Comparison of ENCODE assay signal across 19 cellular contexts in genomic region chr20:38297916-38298674, GRCh38. TPM values are rescaled to one million over a fixed set of nuclear protein-coding genes. Genes with fewer than 3 reads are reported as not detected.
DNase-seq lines count a peak whose midpoint lies in the region; TF ChIP-seq lines count a peak whose summit lies in the region.
"Had no signal": no experiment of that assay in that cellular context is flagged by ENCODE, and none has a peak within 500 bp of the region (broad histone marks: within the 10 kb centered on the region; RNA-seq: fewer than 3 reads in every experiment).

No MANE protein-coding gene starts in this region.

- peaks cover 18% of the 10 kb centered on the region for H3K27me3 Mint-ChIP-seq in activated T-helper 2 cell treated with anti-CD3 and anti-CD28 coated beads, Interferon-gamma antibody, Interleukin-2, Interleukin-4, amounts not matched to agents 10 μg/mL and 5 μg/mL and 100 μg/mL, durations not matched to agents 14 hours and 24 hours and 36 hours (ENCODE audit: low read depth)

- no peaks in the 10 kb centered on the region for H3K36me3 Mint-ChIP-seq in activated T-helper 2 cell treated with anti-CD3 and anti-CD28 coated beads, Interferon-gamma antibody, Interleukin-2, Interleukin-4, amounts not matched to agents 10 μg/mL and 5 μg/mL and 100 μg/mL, durations not matched to agents 14 hours and 24 hours and 36 hours (ENCODE audit: low read depth)
- H3K36me3 Mint-ChIP-seq: activated naive CD4-positive, alpha-beta T cell treated with anti-CD3 and anti-CD28 coated beads, Interleukin-2, amount 50 U/mL, for 72 hours; stimulated activated effector memory CD8-positive, alpha-beta T cell treated with anti-CD3 and anti-CD28 coated beads, Interleukin-12 subunit alpha, Interleukin-12 subunit beta, amount 100 ng/mL, for 72 hours had no signal

- TF ChIP-seq RAD21 in liver (IDR thresholded peaks at IDR 0.05): no peak

- no peak overlapping the region for H3K27ac Mint-ChIP-seq in activated T-helper 2 cell treated with anti-CD3 and anti-CD28 coated beads, Interferon-gamma antibody, Interleukin-2, Interleukin-4, amounts not matched to agents 10 μg/mL and 5 μg/mL and 100 μg/mL, durations not matched to agents 14 hours and 24 hours and 36 hours
- H3K27ac Mint-ChIP-seq: activated B cell treated with CpG ODN at 0.5 μM for 24 hours; activated naive CD4-positive, alpha-beta T cell treated with anti-CD3 and anti-CD28 coated beads, Interleukin-2, amount 50 U/mL, for 72 hours; stimulated activated effector memory CD8-positive, alpha-beta T cell treated with anti-CD3 and anti-CD28 coated beads, Interleukin-12 subunit alpha, Interleukin-12 subunit beta, amount 100 ng/mL, for 72 hours had no signal

- no peak overlapping the region for H3K27ac ChIP-seq in ACC112 (ENCODE audit: low read depth, low read length)
- peak overlapping the region; percentile 84 to 88 for H3K27ac ChIP-seq in ascending aorta
- H3K27ac ChIP-seq in liver (ENCODE audit: low read depth in 1 of 2, low read length in 2 of 2): peak overlapping the region; percentile 52 to 72
- peak overlapping the region; percentile 84 for H3K27ac ChIP-seq in skeletal muscle tissue (ENCODE audit: low read depth, low read length)
- H3K27ac ChIP-seq: PC-9 had no signal

- TF ChIP-seq CTCF in ascending aorta (IDR thresholded peaks at IDR 0.05) (no peak), liver (IDR thresholded peaks at IDR 0.05; ENCODE audit: low read depth, low read length, missing input control) (no peak)

- H3K9me3 ChIP-seq in ascending aorta: no peaks in the 10 kb centered on the region
- no peaks in the 10 kb centered on the region for H3K9me3 ChIP-seq in liver (ENCODE audit: control insufficient read depth in 4 of 4, low read length in 3 of 4)
- H3K9me3 ChIP-seq in skeletal muscle tissue (ENCODE audit: control insufficient read depth in 3 of 3, low read length in 3 of 3): no peaks in the 10 kb centered on the region

- DNase-seq in ascending aorta (ENCODE audit: low spot score in 2 of 2): no peak
- no peak for DNase-seq in activated T-helper 2 cell treated with anti-CD3 and anti-CD28 coated beads, Interferon-gamma antibody, Interleukin-2, Interleukin-4, amounts not matched to agents 10 μg/mL and 5 μg/mL and 100 μg/mL, durations not matched to agents 14 hours and 24 hours and 36 hours (ENCODE audit: low spot score)
- no peak for DNase-seq in hippocampal formation (lab: John Stamatoyannopoulos, UW)
- no peak for DNase-seq in kidney tubule cell (ENCODE audit: low spot score)
- no peak for DNase-seq in stimulated activated CD4-positive, alpha-beta T cell treated with anti-CD3 and anti-CD28 coated beads, Interleukin-4, amount 100 ng/mL, for 24 hours
- DNase-seq: activated B cell treated with CpG ODN at 0.5 μM for 24 hours; cerebellar nuclear complex; NCI-H2029; NCI-H526 treated with DMSO at 0.1 percent for 48 hours; PC-9; stimulated activated CD4-positive, alpha-beta T cell treated with anti-CD3 and anti-CD28 coated beads, Interleukin-4, amount 100 ng/mL, for 1 hour had no signal

- no peaks in the 10 kb centered on the region for H3K4me1 Mint-ChIP-seq in activated T-helper 2 cell treated with anti-CD3 and anti-CD28 coated beads, Interferon-gamma antibody, Interleukin-2, Interleukin-4, amounts not matched to agents 10 μg/mL and 5 μg/mL and 100 μg/mL, durations not matched to agents 14 hours and 24 hours and 36 hours (ENCODE audit: low read depth)
- H3K4me1 Mint-ChIP-seq: activated B cell treated with CpG ODN at 0.5 μM for 24 hours had no signal

- intact Hi-C loops in ascending aorta (cut with DNase I): loop anchor here (5.0 to 10.0 kb wide), 2 partner anchors 51 to 243 kb away; no protein-coding TSS in a partner anchor
- intact Hi-C loops in activated T-helper 2 cell treated with anti-CD3 and anti-CD28 coated beads, Interferon-gamma antibody, Interleukin-2, Interleukin-4, amounts not matched to agents 10 μg/mL and 5 μg/mL and 100 μg/mL, durations not matched to agents 14 hours and 24 hours and 36 hours (cut with micrococcal nuclease): no loop called here

- H3K4me1 ChIP-seq in ACC112 (ENCODE audit: control insufficient read depth, insufficient read depth, low read length, unreplicated experiment): peaks cover 6% of the 10 kb centered on the region
- peaks cover 5 to 10% of the 10 kb centered on the region in 2 donors for H3K4me1 ChIP-seq in ascending aorta
- peaks cover 0 to 14% (median 7%) of the 10 kb centered on the region in 4 donors for H3K4me1 ChIP-seq in liver (ENCODE audit: control insufficient read depth in 4 of 4, insufficient read depth in 4 of 4, low read length in 3 of 4)
- peaks cover 2 to 9% (median 8%) of the 10 kb centered on the region in 3 donors for H3K4me1 ChIP-seq in skeletal muscle tissue (ENCODE audit: control insufficient read depth in 3 of 3, insufficient read depth in 3 of 3, low read length in 3 of 3)

- H3K9ac ChIP-seq in liver (ENCODE audit: low read depth in 1 of 2, low read length in 2 of 2) (no peak overlapping the region), skeletal muscle tissue (ENCODE audit: low read depth in 1 of 3, low read length in 3 of 3) (peak overlapping the region; percentile 57 to 83 (median 76))

- H3K79me2 ChIP-seq in ACC112 (ENCODE audit: control insufficient read depth, insufficient read depth, low read length, unreplicated experiment): no peaks in the 10 kb centered on the region

- peak overlapping the region; percentile 29 for H2AFZ ChIP-seq in ACC112 (ENCODE audit: low read length, unreplicated experiment)
- H2AFZ ChIP-seq: PC-9 had no signal

- 94% methylated on average over 7 of the region's 7 CpGs for WGBS in liver

- no peaks in the 10 kb centered on the region for H3K36me3 ChIP-seq in ACC112 (ENCODE audit: insufficient read depth, low read length)
- no peaks in the 10 kb centered on the region for H3K36me3 ChIP-seq in ascending aorta
- no peaks in the 10 kb centered on the region for H3K36me3 ChIP-seq in liver (ENCODE audit: control insufficient read depth in 4 of 4, insufficient read depth in 3 of 4, low read depth in 1 of 4, low read length in 3 of 4)
- no peaks in the 10 kb centered on the region for H3K36me3 ChIP-seq in skeletal muscle tissue (ENCODE audit: control insufficient read depth in 3 of 3, insufficient read depth in 3 of 3, low read length in 3 of 3)

- H3K4me3 Mint-ChIP-seq in activated T-helper 2 cell treated with anti-CD3 and anti-CD28 coated beads, Interferon-gamma antibody, Interleukin-2, Interleukin-4, amounts not matched to agents 10 μg/mL and 5 μg/mL and 100 μg/mL, durations not matched to agents 14 hours and 24 hours and 36 hours (ENCODE audit: low read depth): no peak overlapping the region
- H3K4me3 Mint-ChIP-seq: activated B cell treated with CpG ODN at 0.5 μM for 24 hours; stimulated activated effector memory CD8-positive, alpha-beta T cell treated with anti-CD3 and anti-CD28 coated beads, Interleukin-12 subunit alpha, Interleukin-12 subunit beta, amount 100 ng/mL, for 72 hours had no signal

- H3K9me3 Mint-ChIP-seq in activated T-helper 2 cell treated with anti-CD3 and anti-CD28 coated beads, Interferon-gamma antibody, Interleukin-2, Interleukin-4, amounts not matched to agents 10 μg/mL and 5 μg/mL and 100 μg/mL, durations not matched to agents 14 hours and 24 hours and 36 hours: no peaks in the 10 kb centered on the region
- H3K9me3 Mint-ChIP-seq: activated B cell treated with CpG ODN at 0.5 μM for 24 hours; activated naive CD4-positive, alpha-beta T cell treated with anti-CD3 and anti-CD28 coated beads, Interleukin-2, amount 50 U/mL, for 72 hours; stimulated activated effector memory CD8-positive, alpha-beta T cell treated with anti-CD3 and anti-CD28 coated beads, Interleukin-12 subunit alpha, Interleukin-12 subunit beta, amount 100 ng/mL, for 72 hours had no signal

- H3K4me3 ChIP-seq in ACC112 (ENCODE audit: low read depth, low read length) (no peak overlapping the region), ascending aorta (peak overlapping the region in 1 of 2 donors; percentile 29), liver (ENCODE audit: low read depth in 1 of 3, low read length in 3 of 3) (no peak overlapping the region), skeletal muscle tissue (ENCODE audit: low read length in 3 of 3) (peak overlapping the region; percentile 23 to 68 (median 52))
- H3K4me3 ChIP-seq: PC-9 had no signal

- H3K27me3 ChIP-seq in ACC112 (ENCODE audit: insufficient read depth, low read length): no peaks in the 10 kb centered on the region
- H3K27me3 ChIP-seq in ascending aorta: no peaks in the 10 kb centered on the region
- no peaks in the 10 kb centered on the region for H3K27me3 ChIP-seq in liver (ENCODE audit: control insufficient read depth in 4 of 4, insufficient read depth in 4 of 4, low read length in 3 of 4)
- H3K27me3 ChIP-seq in skeletal muscle tissue (ENCODE audit: control insufficient read depth in 3 of 3, insufficient read depth in 3 of 3, low read length in 3 of 3): no peaks in the 10 kb centered on the region

TF ChIP-seq in liver, 16 proteins besides CTCF, POLR2A, EP300 and RAD21 (continues in another document):
- no peak for TF ChIP-seq EGR1 (IDR thresholded peaks at IDR 0.05; ENCODE audit: low read depth in 2 of 2)
- TF ChIP-seq, protein P1, sequence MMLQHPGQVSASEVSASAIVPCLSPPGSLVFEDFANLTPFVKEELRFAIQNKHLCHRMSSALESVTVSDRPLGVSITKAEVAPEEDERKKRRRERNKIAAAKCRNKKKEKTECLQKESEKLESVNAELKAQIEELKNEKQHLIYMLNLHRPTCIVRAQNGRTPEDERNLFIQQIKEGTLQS (IDR thresholded peaks at IDR 0.05): no peak

RNA-seq across cellular contexts. Expression of gene BPI, which starts 5.9 kb away (rescaled TPM):
- total RNA-seq in ascending aorta: not detected
- total RNA-seq in liver: 10 to 100 TPM in 1 of 2 donors, under 1 TPM in 1; 0.08 to 10.3 TPM
- polyA plus RNA-seq in liver: under 1 TPM in 1 of 2 donors, not detected in 1; 0.37 TPM
- 1.0 TPM for total RNA-seq in skeletal muscle tissue
- total RNA-seq in activated T-helper 2 cell treated with anti-CD3 and anti-CD28 coated beads, Interferon-gamma antibody, Interleukin-2, Interleukin-4, amounts not matched to agents 10 μg/mL and 5 μg/mL and 100 μg/mL, durations not matched to agents 14 hours and 24 hours and 36 hours: not detected in 2 replicates
- total RNA-seq: activated B cell treated with CpG ODN at 0.5 μM for 24 hours; activated naive CD4-positive, alpha-beta T cell treated with anti-CD3 and anti-CD28 coated beads, Interleukin-2, amount 50 U/mL, for 72 hours; esophagus mucosa; LHCN-M2; PC-9 had no signal

RNA-seq across cellular contexts. Expression of gene KIAA1755, which starts 37.6 kb away (rescaled TPM):
- 15.2 TPM for total RNA-seq in ascending aorta
- 1 to 10 TPM in 1 of 2 donors, under 1 TPM in 1; 0.09 to 1.4 TPM for total RNA-seq in liver
- 1 to 10 TPM in 1 of 2 donors, under 1 TPM in 1; 0.29 to 1.3 TPM for polyA plus RNA-seq in liver
- 3.7 TPM for total RNA-seq in skeletal muscle tissue
- total RNA-seq in activated T-helper 2 cell treated with anti-CD3 and anti-CD28 coated beads, Interferon-gamma antibody, Interleukin-2, Interleukin-4, amounts not matched to agents 10 μg/mL and 5 μg/mL and 100 μg/mL, durations not matched to agents 14 hours and 24 hours and 36 hours: not detected in 2 replicates
- total RNA-seq: activated B cell treated with CpG ODN at 0.5 μM for 24 hours; activated naive CD4-positive, alpha-beta T cell treated with anti-CD3 and anti-CD28 coated beads, Interleukin-2, amount 50 U/mL, for 72 hours; H4 had no signal

RNA-seq across cellular contexts. Expression of gene LBP, which starts 48.2 kb away (rescaled TPM):
- 18.8 TPM for total RNA-seq in ascending aorta
- 1,000 to 10,000 TPM in 1 of 2 donors, 100 to 1,000 TPM in 1; 761 to 1,404 TPM for total RNA-seq in liver
- polyA plus RNA-seq in liver: 1,000 to 10,000 TPM in 1 of 2 donors, 100 to 1,000 TPM in 1; 561 to 1,485 TPM
- 0.52 TPM for total RNA-seq in skeletal muscle tissue
- total RNA-seq in activated T-helper 2 cell treated with anti-CD3 and anti-CD28 coated beads, Interferon-gamma antibody, Interleukin-2, Interleukin-4, amounts not matched to agents 10 μg/mL and 5 μg/mL and 100 μg/mL, durations not matched to agents 14 hours and 24 hours and 36 hours: not detected in 2 replicates
- total RNA-seq: activated B cell treated with CpG ODN at 0.5 μM for 24 hours; activated naive CD4-positive, alpha-beta T cell treated with anti-CD3 and anti-CD28 coated beads, Interleukin-2, amount 50 U/mL, for 72 hours; LHCN-M2; PC-9 had no signal

Comparison
In these comparisons a context has a peak if more than half of its experiments do, and no peak if none do; other contexts are left out.
1. H3K4me3 ChIP-seq: peak in skeletal muscle tissue (3 of 3); none in ACC112 (single experiment) and liver (0 of 3).
2. H3K9ac ChIP-seq: peak in skeletal muscle tissue (3 of 3); none in liver (0 of 2).
3. RNA of gene LBP, which starts 48.2 kb away (total RNA-seq): 761 to 1,404 TPM in liver; 18.8 TPM in ascending aorta (single experiment), 0.52 TPM in skeletal muscle tissue (single experiment) and not detected in activated T-helper 2 cell treated with anti-CD3 and anti-CD28 coated beads, Interferon-gamma antibody, Interleukin-2, Interleukin-4, amounts not matched to agents 10 μg/mL and 5 μg/mL and 100 μg/mL, durations not matched to agents 14 hours and 24 hours and 36 hours; every median in the first group is over 10 times any median in the second.